ENCODE assay signal across 8 cellular contexts in the genomic region with DNA sequence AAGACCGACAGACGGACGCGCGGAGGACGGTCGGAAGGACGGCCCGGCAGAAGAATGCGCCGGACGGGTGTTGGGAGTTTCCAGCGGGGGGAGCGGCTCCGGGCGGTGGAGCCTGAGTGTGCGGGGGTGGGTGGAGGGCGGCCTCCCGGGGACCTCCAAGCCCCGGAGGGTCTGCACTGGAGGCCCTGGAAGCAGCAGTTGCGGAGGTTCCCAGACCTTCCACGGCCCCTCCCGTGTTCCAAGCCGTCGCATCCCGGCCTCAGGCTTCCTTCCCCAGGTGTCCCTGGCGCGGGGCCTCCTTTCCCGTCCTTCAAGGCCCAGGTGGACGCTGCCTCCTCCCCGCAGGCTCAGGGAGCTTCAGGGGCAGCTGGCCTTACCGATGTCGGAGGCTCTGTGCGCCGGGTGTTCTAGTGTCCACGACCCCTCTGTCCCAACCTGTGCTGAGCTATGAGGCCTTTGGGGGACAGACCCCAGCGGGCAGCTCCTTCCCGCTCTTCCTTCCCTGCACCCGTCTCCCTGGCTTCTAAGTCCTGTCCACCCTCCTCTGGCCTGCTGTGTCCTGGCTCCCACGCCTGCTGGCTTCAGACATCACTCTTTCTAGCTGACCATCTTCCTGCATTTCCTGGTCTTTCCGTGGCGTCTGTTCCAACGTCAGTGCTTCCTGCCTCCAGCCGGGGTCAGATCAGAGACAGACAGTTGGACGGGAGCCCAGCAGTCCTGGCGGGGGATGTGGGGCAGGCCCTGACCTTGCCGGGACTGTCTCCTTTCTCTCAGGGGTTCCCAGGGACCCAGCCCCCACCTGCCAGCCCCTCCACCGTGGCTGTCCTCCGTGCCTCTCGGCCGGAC. TPM values are rescaled to one million over a fixed set of nuclear protein-coding genes. Genes with fewer than 3 reads are reported as not detected.
DNase-seq lines count a peak whose midpoint lies in the region; ATAC-seq and TF ChIP-seq lines count a peak whose summit lies in the region.

No MANE protein-coding gene starts in this region.

- TF ChIP-seq CTCF in CD4-positive, alpha-beta T cell (IDR thresholded peaks at IDR 0.05) = no peak
- no peak for TF ChIP-seq CTCF in fibroblast of the aortic adventitia (IDR thresholded peaks at IDR 0.05; ENCODE audit: insufficient read depth, low read length)
- TF ChIP-seq CTCF in nephron (IDR thresholded peaks at IDR 0.05; ENCODE audit: unreplicated experiment in 3 of 3) = no peak

- peak overlapping the region; percentile 72 for H3K4me3 Mint-ChIP-seq in CD4-positive, alpha-beta T cell
- H3K4me3 Mint-ChIP-seq in T-helper 17 cell (peak overlapping the region; percentile 79), nephron (peak overlapping the region; percentile 80 to 86 (median 82))

- no peak overlapping the region for H3K27ac ChIP-seq in CD4-positive, alpha-beta T cell (ENCODE audit: low read depth, low read length)

- H3K36me3 Mint-ChIP-seq in CD4-positive, alpha-beta T cell (ENCODE audit: low read depth) = no peaks in the 10 kb centered on the region
- H3K36me3 Mint-ChIP-seq in T-helper 17 cell (ENCODE audit: low read depth) = peaks cover 2% of the 10 kb centered on the region
- no peaks in the 10 kb centered on the region for H3K36me3 Mint-ChIP-seq in nephron (ENCODE audit: low read depth)

- CTCF ChIA-PET in CD4-positive, alpha-beta T cell (lab: Charles Lee) = no interaction called here

- peaks cover 46% of the 10 kb centered on the region for H3K27me3 Mint-ChIP-seq in CD4-positive, alpha-beta T cell
- H3K27me3 Mint-ChIP-seq in T-helper 17 cell (peaks cover 34% of the 10 kb centered on the region), nephron (ENCODE audit: low read depth) (peaks cover 32% of the 10 kb centered on the region)

- no peak for DNase-seq in CD4-positive, alpha-beta T cell
- no peak for DNase-seq in T-helper 17 cell
- DNase-seq in fibroblast of the aortic adventitia (ENCODE audit: low read depth) = peak; percentile 46
- no peak for DNase-seq in NCI-H1105 (lab: John Stamatoyannopoulos, UW)
- DNase-seq in NCI-H2171 treated with DMSO at 0.1 percent for 48 hours (lab: John Stamatoyannopoulos, UW) = no peak

- intact Hi-C loops in CD4-positive, alpha-beta T cell (cut with DNase I, micrococcal nuclease) = loop anchor here in 1 of 2 experiments (5.0 kb wide), 1 partner anchor 151 kb away; no protein-coding TSS in a partner anchor

- no peak overlapping the region for H3K27ac Mint-ChIP-seq in CD4-positive, alpha-beta T cell
- H3K27ac Mint-ChIP-seq in T-helper 17 cell (no peak overlapping the region), nephron (peak overlapping the region; percentile 67 to 85 (median 75))

- H3K9me3 Mint-ChIP-seq in CD4-positive, alpha-beta T cell = no peaks in the 10 kb centered on the region
- H3K9me3 Mint-ChIP-seq in nephron = peaks cover 4% of the 10 kb centered on the region

- no peak for ATAC-seq in CD4-positive, alpha-beta T cell (ENCODE audit: poor library complexity)
- ATAC-seq in T-helper 17 cell (no peak), HG03439 (IDR thresholded peaks at IDR 0.05; ENCODE audit: unreplicated experiment) (no peak), GM21737 (IDR thresholded peaks at IDR 0.05; ENCODE audit: unreplicated experiment) (no peak)

- no peaks in the 10 kb centered on the region for H3K9me3 ChIP-seq in CD4-positive, alpha-beta T cell (ENCODE audit: control insufficient read depth, low read length)
- no peaks in the 10 kb centered on the region for H3K9me3 ChIP-seq in T-helper 17 cell (ENCODE audit: control insufficient read depth, low read length, poor library complexity, severe bottlenecking)

- H3K4me3 ChIP-seq in fibroblast of the aortic adventitia (ENCODE audit: low read depth, low read length) = no peak overlapping the region

- peaks cover 73% of the 10 kb centered on the region for H3K27me3 ChIP-seq in CD4-positive, alpha-beta T cell (ENCODE audit: control insufficient read depth, insufficient read depth, low read length)

- POLR2A ChIA-PET in CD4-positive, alpha-beta T cell (lab: Charles Lee) = no interaction called here

- peaks cover 5% of the 10 kb centered on the region for H3K4me1 Mint-ChIP-seq in CD4-positive, alpha-beta T cell (ENCODE audit: low read depth)
- H3K4me1 Mint-ChIP-seq in T-helper 17 cell = peaks cover 7% of the 10 kb centered on the region
- H3K4me1 Mint-ChIP-seq in nephron = peaks cover 24% of the 10 kb centered on the region

RNA-seq across cellular contexts. Expression of a gene that starts 5.6 kb away (rescaled TPM):
- total RNA-seq in CD4-positive, alpha-beta T cell = 1 to 10 TPM in 1 of 2 experiments, under 1 TPM in 1; 0.96 to 1.4 TPM
- total RNA-seq in T-helper 17 cell (under 1 TPM; 0.42 to 0.91 TPM), fibroblast of the aortic adventitia (ENCODE audit: low replicate concordance) (0.09 TPM in 1 of 2 replicates, not detected in the other)

RNA-seq across cellular contexts. Expression of a gene that starts 18.9 kb away (rescaled TPM):
- total RNA-seq in CD4-positive, alpha-beta T cell = under 1 TPM; 0.67 to 0.80 TPM
- total RNA-seq in T-helper 17 cell = 1 to 10 TPM; 2.1 to 4.0 TPM
- 12.6 and 31.3 TPM in 2 replicates for total RNA-seq in fibroblast of the aortic adventitia (ENCODE audit: low replicate concordance)

RNA-seq across cellular contexts. Expression of a gene that starts 41.3 kb away (rescaled TPM):
- total RNA-seq in CD4-positive, alpha-beta T cell = 10 to 100 TPM; 20.7 to 21.2 TPM
- total RNA-seq in T-helper 17 cell (10 to 100 TPM; 33.2 to 37.8 TPM), fibroblast of the aortic adventitia (ENCODE audit: low replicate concordance) (27.1 and 43.7 TPM in 2 replicates)

RNA-seq across cellular contexts. Expression of a gene that starts 45.4 kb away (rescaled TPM):
- not detected for total RNA-seq in CD4-positive, alpha-beta T cell
- total RNA-seq in T-helper 17 cell (under 1 TPM in 1 of 2 donors, not detected in 1; 0.62 TPM), fibroblast of the aortic adventitia (ENCODE audit: low replicate concordance) (not detected in 2 replicates)

RNA-seq across cellular contexts. Expression of a gene that starts 55.4 kb away (rescaled TPM):
- 10 to 100 TPM; 93.8 to 98.2 TPM for total RNA-seq in CD4-positive, alpha-beta T cell
- total RNA-seq in T-helper 17 cell (10 to 100 TPM; 81.0 to 90.5 TPM), fibroblast of the aortic adventitia (ENCODE audit: low replicate concordance) (21.8 and 195 TPM in 2 replicates)

Comparison
In these comparisons a context has a peak if more than half of its experiments do, and no peak if none do; other contexts are left out.
1. H3K27ac Mint-ChIP-seq: peak in nephron (3 of 3); none in CD4-positive, alpha-beta T cell (single experiment) and T-helper 17 cell (single experiment).
2. Peak in every context shown above with its lines, with median percentiles within 50 percentile points of each other: H3K4me3 Mint-ChIP-seq.